In the genomic region with DNA sequence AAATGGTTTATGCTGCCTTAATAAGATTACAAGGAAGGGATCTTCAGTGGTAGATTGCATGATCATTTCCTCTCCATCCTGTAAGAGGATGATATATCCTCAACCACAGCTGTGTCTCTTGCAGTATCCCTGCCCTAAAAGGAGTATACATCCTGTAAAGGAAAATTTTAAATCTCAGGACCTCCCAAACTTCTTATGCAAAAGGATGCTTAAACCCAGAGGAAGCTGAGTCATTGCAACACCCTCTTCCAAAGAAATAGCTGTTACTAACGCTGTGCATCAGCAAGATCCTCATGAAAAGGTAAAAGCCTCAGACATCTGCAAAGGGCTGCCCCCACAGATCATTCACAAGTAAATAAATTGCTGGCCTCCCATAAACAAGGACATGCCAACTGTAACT, we compare ENCODE assay signal across 21 cellular contexts.
"Had no signal": no experiment of that assay in that cellular context is flagged by ENCODE, and none has a peak within 500 bp of the region (broad histone marks: within the 10 kb centered on the region; RNA-seq: fewer than 3 reads in every experiment).

No MANE protein-coding gene starts in this region.

- DNase-seq: activated CD4-positive, alpha-beta memory T cell treated with anti-CD3 and anti-CD28 coated beads, Interleukin-2, amount 10 ng/mL, durations not matched to agents 7 days and 5 days; activated CD4-positive, alpha-beta T cell treated with anti-CD3 and anti-CD28 coated beads for 48 hours; activated effector memory CD4-positive, alpha-beta T cell treated with anti-CD3 and anti-CD28 coated beads, Interleukin-2, amount 50 U/mL, for 16 hours; activated naive CD4-positive, alpha-beta T cell treated with anti-CD3 and anti-CD28 coated beads, Interleukin-2, amount 10 ng/mL, durations not matched to agents 7 days and 5 days; aorta; effector memory CD8-positive, alpha-beta T cell; kidney glomerular epithelial cell; left lung; midbrain; nephron progenitor cell; pancreas; psoas muscle; stimulated activated CD4-positive, alpha-beta T cell treated with anti-CD3 and anti-CD28 coated beads, Interleukin-4, amount 100 ng/mL, for 4 hours; stimulated activated naive CD8-positive, alpha-beta T cell treated with anti-CD3 and anti-CD28 coated beads, Interleukin-15, Interleukin-2, amounts not matched to agents 100 U/mL and 50 U/mL, for 24 hours; SW 1271; T-helper 17 cell; thyroid gland; upper lobe of right lung had no signal

- ATAC-seq: effector memory CD8-positive, alpha-beta T cell; left lung; pancreas; psoas muscle; stimulated activated naive CD8-positive, alpha-beta T cell treated with anti-CD3 and anti-CD28 coated beads, Interleukin-15, Interleukin-2, amounts not matched to agents 100 U/mL and 50 U/mL, for 24 hours; T-helper 17 cell; upper lobe of right lung had no signal

- H3K9me3 ChIP-seq: esophagus muscularis mucosa, left lung, pancreas, psoas muscle, right atrium auricular region, thyroid gland, upper lobe of right lung had no signal

- H3K4me1 ChIP-seq: esophagus muscularis mucosa, left lung, pancreas, psoas muscle, right atrium auricular region, thyroid gland, upper lobe of right lung had no signal

- H3K27me3 ChIP-seq: esophagus muscularis mucosa, left lung, pancreas, right atrium auricular region, thyroid gland, upper lobe of right lung had no signal

- H3K36me3 ChIP-seq: esophagus muscularis mucosa, left lung, pancreas, right atrium auricular region, thyroid gland, upper lobe of right lung had no signal

- H3K27ac ChIP-seq: esophagus muscularis mucosa, left lung, pancreas, psoas muscle, right atrium auricular region, thyroid gland, upper lobe of right lung had no signal

- H3K4me3 ChIP-seq: esophagus muscularis mucosa, left lung, lung, pancreas, psoas muscle, right atrium auricular region, thyroid gland, upper lobe of right lung had no signal
